ENCODE assay signal across 12 cellular contexts in genomic region chr7:108263364-108263951, GRCh38.
A peak's percentile ranks its signal among the peaks of the same experiment; 100 is the strongest.
DNase-seq lines count a peak whose midpoint lies in the region; ATAC-seq and TF ChIP-seq lines count a peak whose summit lies in the region.
"Had no signal": no experiment of that assay in that cellular context is flagged by ENCODE, and none has a peak within 500 bp of the region (broad histone marks: within the 10 kb centered on the region; RNA-seq: fewer than 3 reads in every experiment).

No MANE protein-coding gene starts in this region.

- no peaks in the 10 kb centered on the region for H3K27me3 Mint-ChIP-seq in activated B cell treated with CpG ODN at 0.5 μM for 24 hours

- DNase-seq in BE2C: peak; percentile 65
- peak; percentile 35 for DNase-seq in NCI-H2081 treated with DMSO at 0.1 percent for 48 hours (lab: John Stamatoyannopoulos, UW)
- DNase-seq in activated B cell treated with CpG ODN at 0.5 μM for 24 hours: no peak
- no peak for DNase-seq in retina
- no peak for DNase-seq in superior temporal gyrus (ENCODE audit: extremely low spot score)
- DNase-seq: activated CD4-positive, alpha-beta T cell treated with anti-CD3 and anti-CD28 coated beads for 4 hours; NCI-H1048 had no signal

- no peak overlapping the region for H3K4me3 ChIP-seq in BE2C (ENCODE audit: low read depth, low read length)

- CTCF ChIA-PET in activated B cell treated with CpG ODN at 0.5 μM for 24 hours (lab: Charles Lee): interaction anchor here (1.0 kb wide), 1 partner anchor 11 kb away, joined by 3 read pairs; no protein-coding TSS in a partner anchor

- POLR2A ChIA-PET in activated B cell treated with CpG ODN at 0.5 μM for 24 hours (lab: Charles Lee): interaction anchor here (0.7 kb wide), 1 partner anchor 176 kb away, joined by 4 read pairs; no protein-coding TSS in a partner anchor

- TF ChIP-seq CTCF in BE2C (IDR thresholded peaks at IDR 0.05; ENCODE audit: low read depth, low read length): no peak; the same call in 1 of the 2 replicates
- TF ChIP-seq CTCF in activated B cell treated with CpG ODN at 0.5 μM for 24 hours (IDR thresholded peaks at IDR 0.05): no peak

- intact Hi-C loops in activated B cell treated with CpG ODN at 0.5 μM for 24 hours (cut with micrococcal nuclease): no loop called here

- H3K4me1 ChIP-seq in BE2C: peaks cover 41% of the 10 kb centered on the region

- no peaks in the 10 kb centered on the region for H3K36me3 Mint-ChIP-seq in activated B cell treated with CpG ODN at 0.5 μM for 24 hours (ENCODE audit: low read depth)
- H3K36me3 Mint-ChIP-seq: mesothelial cell of epicardium had no signal

- no peaks in the 10 kb centered on the region for H3K9me3 ChIP-seq in BE2C

- no peaks in the 10 kb centered on the region for H3K4me1 Mint-ChIP-seq in activated B cell treated with CpG ODN at 0.5 μM for 24 hours
- H3K4me1 Mint-ChIP-seq: B cell, mesothelial cell of epicardium had no signal

- peaks cover 9% of the 10 kb centered on the region for H3K36me3 ChIP-seq in BE2C

- peaks cover 4% of the 10 kb centered on the region for H3K9me3 Mint-ChIP-seq in activated B cell treated with CpG ODN at 0.5 μM for 24 hours

- H3K4me3 Mint-ChIP-seq in activated B cell treated with CpG ODN at 0.5 μM for 24 hours: no peak overlapping the region
- H3K4me3 Mint-ChIP-seq: B cell, mesothelial cell of epicardium had no signal

- peak; percentile 65 for ATAC-seq in GM21723 (IDR thresholded peaks at IDR 0.05; ENCODE audit: unreplicated experiment)
- peak; percentile 31 for ATAC-seq in activated B cell treated with CpG ODN at 0.5 μM for 24 hours (ENCODE audit: low read depth)
- ATAC-seq in activated CD4-positive, CD25-positive, alpha-beta regulatory T cell treated with anti-CD3 and anti-CD28 coated beads, Interleukin-2, amount 50 U/mL, for 24 hours: no peak
- no peak for ATAC-seq in HG02973 (IDR thresholded peaks at IDR 0.05; ENCODE audit: unreplicated experiment)

- no peaks in the 10 kb centered on the region for H3K27me3 ChIP-seq in BE2C

- H3K27ac Mint-ChIP-seq in activated B cell treated with CpG ODN at 0.5 μM for 24 hours: no peak overlapping the region
- H3K27ac Mint-ChIP-seq: B cell, mesothelial cell of epicardium had no signal

Comparison
In these comparisons a context has a peak if more than half of its experiments do, and no peak if none do; other contexts are left out.
1. DNase-seq: peak in BE2C (single experiment) and NCI-H2081 treated with DMSO at 0.1 percent for 48 hours (single experiment); none in activated B cell treated with CpG ODN at 0.5 μM for 24 hours (single experiment), retina (single experiment) and superior temporal gyrus (single experiment).
2. ATAC-seq: peak in GM21723 (single experiment) and activated B cell treated with CpG ODN at 0.5 μM for 24 hours (single experiment); none in activated CD4-positive, CD25-positive, alpha-beta regulatory T cell treated with anti-CD3 and anti-CD28 coated beads, Interleukin-2, amount 50 U/mL, for 24 hours (0 of 2) and HG02973 (single experiment).